ENCODE assay signal across 16 cellular contexts in genomic region chr15:40175160-40175559, GRCh38. TPM values are rescaled to one million over a fixed set of nuclear protein-coding genes. Genes with fewer than 3 reads are reported as not detected.
"Had no signal": no experiment of that assay in that cellular context is flagged by ENCODE, and none has a peak within 500 bp of the region (broad histone marks: within the 10 kb centered on the region; RNA-seq: fewer than 3 reads in every experiment).

No MANE protein-coding gene starts in this region.

- FAIRE-seq: endothelial cell of umbilical vein, islet of Langerhans had no signal

- DNase-seq: colonic mucosa; dermis blood vessel endothelial cell; gastrocnemius medialis; heart right ventricle; hypothalamus; mammary epithelial cell; naive thymus-derived CD4-positive, alpha-beta T cell; psoas muscle; retina; stimulated activated naive CD4-positive, alpha-beta T cell; trophoblast cell had no signal

- H3K4me1 ChIP-seq: colonic mucosa, gastrocnemius medialis, heart right ventricle, psoas muscle had no signal

- ATAC-seq: gastrocnemius medialis; heart right ventricle; left lobe of liver; naive thymus-derived CD4-positive, alpha-beta T cell; psoas muscle; sciatic nerve had no signal

- H3K27me3 ChIP-seq: colonic mucosa, gastrocnemius medialis, heart right ventricle, neutrophil had no signal

- H3K36me3 ChIP-seq: colonic mucosa, gastrocnemius medialis had no signal

- H3K9me3 ChIP-seq: colonic mucosa, gastrocnemius medialis, heart right ventricle, neutrophil, psoas muscle had no signal

- H3K27ac ChIP-seq: colonic mucosa, gastrocnemius medialis, heart right ventricle, neutrophil, psoas muscle had no signal

- H3K4me3 ChIP-seq: colonic mucosa, gastrocnemius medialis, heart right ventricle, psoas muscle had no signal

RNA-seq across cellular contexts. Expression of gene BUB1B, which starts 14.3 kb away (rescaled TPM):
- polyA plus RNA-seq: naive thymus-derived CD4-positive, alpha-beta T cell had no signal
